In the genomic region with DNA sequence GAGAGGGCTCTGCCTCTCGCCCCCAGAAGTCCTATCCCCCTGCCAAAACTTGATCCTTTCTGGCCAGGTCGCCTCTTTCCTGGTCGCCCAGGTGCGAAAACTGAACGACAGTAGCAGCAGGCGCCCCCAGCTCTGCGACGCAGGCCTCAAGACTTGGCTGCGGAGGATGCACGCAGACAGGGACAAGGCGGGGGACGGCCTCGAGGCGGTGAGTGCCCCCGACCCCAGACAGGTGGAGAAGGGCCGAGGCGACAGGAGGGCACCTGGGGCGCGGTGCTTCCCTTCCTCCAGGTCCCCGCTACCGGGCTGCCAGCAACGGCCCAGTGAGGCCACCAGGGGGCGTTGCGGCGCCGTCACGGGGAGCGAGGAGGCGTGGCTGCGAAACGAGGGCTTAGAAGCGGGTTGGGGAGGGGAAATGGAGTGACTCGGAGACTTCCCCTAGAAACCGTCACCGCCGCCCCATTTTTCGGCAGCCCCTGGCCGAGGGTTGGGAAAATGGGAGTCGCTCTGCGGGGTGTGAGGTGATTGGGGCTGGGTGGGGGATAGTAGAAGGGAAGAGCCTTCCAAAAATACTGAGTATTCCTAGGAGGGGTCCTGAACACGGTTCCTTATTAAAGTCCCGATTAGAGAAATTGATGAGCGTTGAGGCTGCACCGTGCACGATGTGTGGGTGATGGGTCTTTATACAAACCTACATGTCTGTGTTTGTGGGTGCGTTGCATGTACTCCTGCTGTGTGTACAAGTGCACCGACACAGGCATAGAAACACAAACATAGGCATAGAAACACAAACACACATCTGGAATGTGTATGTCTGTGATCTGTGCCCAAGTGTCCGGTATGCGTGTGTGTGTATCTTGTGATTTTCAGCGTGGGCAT, we compare ENCODE assay signal across 8 cellular contexts.
A peak's percentile ranks its signal among the peaks of the same experiment; 100 is the strongest.
DNase-seq lines count a peak whose midpoint lies in the region; ATAC-seq, FAIRE-seq and TF ChIP-seq lines count a peak whose summit lies in the region.

No MANE protein-coding gene starts in this region.

- POLR2A ChIA-PET in RWPE1 (lab: Yijun Ruan, JAX; ENCODE audit: low non-redundant PET): no interaction called here

- FAIRE-seq in D721Med (lab: Jason Lieb, UNC): no peak

- peaks cover 3 to 8% of the 10 kb centered on the region in 2 experiments for H3K4me1 ChIP-seq in neutrophil (ENCODE audit: control insufficient read depth in 1 of 2, insufficient read depth in 1 of 2, low read depth in 1 of 2, low read length in 1 of 2)

- H3K36me3 ChIP-seq in neutrophil: no peaks in the 10 kb centered on the region

- H3K27ac ChIP-seq in RWPE1 (no peak overlapping the region), neutrophil (no peak overlapping the region), substantia nigra (ENCODE audit: low read depth, low read length, poor library complexity, severe bottlenecking) (no peak overlapping the region)

- CTCF ChIA-PET in RWPE1 (lab: Yijun Ruan, JAX): interaction anchor here (0.6 to 1.6 kb wide), 18 partner anchors 13 to 1164 kb away, joined by 3 to 10 read pairs (median 4); no protein-coding TSS in a partner anchor

- DNase-seq in D721Med (ENCODE audit: insufficient read length, low spot score) (peak; percentile 96), RWPE1 (ENCODE audit: low spot score) (peak; percentile 95), foreskin fibroblast (peak; percentile 43 to 85), substantia nigra (lab: John Stamatoyannopoulos, UW) (peak in 45 of 49 donors; percentile 15 to 85 (median 50))
- DNase-seq in activated T-helper 1 cell treated with anti-CD3 and anti-CD28 coated beads, Interleukin-2, amount 50 U/mL, for 16 hours (ENCODE audit: low read depth in 1 of 2, low spot score in 1 of 2): peak; percentile 86 to 87

- TF ChIP-seq CTCF in D721Med (IDR thresholded peaks at IDR 0.05; ENCODE audit: insufficient read depth, missing control alignments) (peak; percentile 95), LNCAP (IDR thresholded peaks at IDR 0.05) (peak; percentile 97), RWPE1 (conservative IDR thresholded peaks at IDR 0.05; ENCODE audit: low read depth) (peak; percentile 100), foreskin fibroblast (IDR thresholded peaks at IDR 0.05; ENCODE audit: low read depth, low read length) (peak; percentile 96), neutrophil (IDR thresholded peaks at IDR 0.05) (peak; percentile 83)

- ATAC-seq in GM21723 (IDR thresholded peaks at IDR 0.05; ENCODE audit: unreplicated experiment): peak; percentile 83

- no peaks in the 10 kb centered on the region for H3K9me3 ChIP-seq in neutrophil

- peak overlapping the region; percentile 19 to 34 for H3K4me3 ChIP-seq in foreskin fibroblast (ENCODE audit: low read depth in 1 of 2, low read length in 2 of 2)
- H3K4me3 ChIP-seq in neutrophil (ENCODE audit: low read depth in 1 of 2, low read length in 1 of 2): no peak overlapping the region

- H3K27me3 ChIP-seq in neutrophil: peaks cover 87% of the 10 kb centered on the region

Comparison
In these comparisons a context has a peak if more than half of its experiments do, and no peak if none do; other contexts are left out.
1. H3K4me3 ChIP-seq: peak in foreskin fibroblast (2 of 2); none in neutrophil (0 of 2).
2. Peak in every context shown above with its lines, with median percentiles within 50 percentile points of each other: DNase-seq and CTCF ChIP-seq.